Comparison of ENCODE assay signal across 22 cellular contexts in the genomic region with DNA sequence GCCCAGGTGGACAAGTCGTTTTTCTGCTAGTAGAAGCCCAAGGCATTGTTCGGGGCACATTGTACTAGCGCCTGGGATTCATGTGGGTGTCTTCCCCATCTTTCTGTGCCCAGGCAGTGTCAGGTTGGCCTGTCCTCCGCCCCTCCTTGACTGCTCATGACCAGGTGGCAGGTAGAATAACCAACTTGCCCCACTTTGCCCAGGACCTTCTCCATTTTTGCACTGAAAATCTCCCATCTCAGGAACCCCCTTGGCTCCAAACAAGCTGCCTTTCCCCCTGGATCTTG. TPM values are rescaled to one million over a fixed set of nuclear protein-coding genes. Genes with fewer than 3 reads are reported as not detected.
"Had no signal": no experiment of that assay in that cellular context is flagged by ENCODE, and none has a peak within 500 bp of the region (broad histone marks: within the 10 kb centered on the region; RNA-seq: fewer than 3 reads in every experiment).

No MANE protein-coding gene starts in this region.

- H3K27ac Mint-ChIP-seq: activated CD4-positive, alpha-beta T cell treated with anti-CD3 and anti-CD28 coated beads for 36 hours; activated CD4-positive, alpha-beta T cell treated with anti-CD3 and anti-CD28 coated beads, Interleukin-2, amount 10 ng/mL, durations not matched to agents 7 days and 5 days; activated CD8-positive, alpha-beta T cell treated with anti-CD3 and anti-CD28 coated beads, Interleukin-2, amount 10 ng/mL, durations not matched to agents 7 days and 5 days; activated naive CD4-positive, alpha-beta T cell treated with anti-CD3 and anti-CD28 coated beads, Interleukin-2, amount 10 ng/mL, durations not matched to agents 7 days and 5 days; activated naive CD8-positive, alpha-beta T cell treated with anti-CD3 and anti-CD28 coated beads for 36 hours; WTC11 had no signal

- H3K4me3 Mint-ChIP-seq: activated CD4-positive, alpha-beta T cell treated with anti-CD3 and anti-CD28 coated beads for 36 hours; activated CD4-positive, alpha-beta T cell treated with anti-CD3 and anti-CD28 coated beads, Interleukin-2, amount 10 ng/mL, durations not matched to agents 7 days and 5 days; activated CD8-positive, alpha-beta T cell treated with anti-CD3 and anti-CD28 coated beads, Interleukin-2, amount 10 ng/mL, durations not matched to agents 7 days and 5 days; activated naive CD4-positive, alpha-beta T cell treated with anti-CD3 and anti-CD28 coated beads, Interleukin-2, amount 10 ng/mL, durations not matched to agents 7 days and 5 days; activated naive CD8-positive, alpha-beta T cell treated with anti-CD3 and anti-CD28 coated beads for 36 hours; WTC11 had no signal

- H3K9me3 Mint-ChIP-seq: activated CD4-positive, alpha-beta T cell treated with anti-CD3 and anti-CD28 coated beads, Interleukin-2, amount 10 ng/mL, durations not matched to agents 7 days and 5 days; activated naive CD4-positive, alpha-beta T cell treated with anti-CD3 and anti-CD28 coated beads, Interleukin-2, amount 10 ng/mL, durations not matched to agents 7 days and 5 days; activated naive CD8-positive, alpha-beta T cell treated with anti-CD3 and anti-CD28 coated beads for 36 hours had no signal

- H3K27me3 ChIP-seq: cardiac muscle cell had no signal

- H3K36me3 ChIP-seq: cardiac muscle cell had no signal

- DNase-seq: activated CD4-positive, alpha-beta T cell treated with anti-CD3 and anti-CD28 coated beads for 36 hours; activated CD4-positive, alpha-beta T cell treated with anti-CD3 and anti-CD28 coated beads, Interleukin-2, amount 50 U/mL, for 48 hours; activated CD8-positive, alpha-beta memory T cell treated with anti-CD3 and anti-CD28 coated beads, Interleukin-2, amount 50 U/mL, for 4 hours; activated effector memory CD4-positive, alpha-beta T cell treated with Interleukin-2 at 50 U/mL for 16 hours; activated naive CD8-positive, alpha-beta T cell treated with anti-CD3 and anti-CD28 coated beads for 36 hours; amniotic stem cell; aorta; MM.1S; NCI-H1436 treated with DMSO at 0.1 percent for 48 hours; NCI-H2171; NCI-H510A; NK-92 treated with Interleukin-12 subunit alpha and Interleukin-12 subunit beta, amount 100 ng/mL, for 24 hours; Right ventricle myocardium superior; T1000 had no signal

- H3K27ac ChIP-seq: cardiac muscle cell had no signal

- H3K36me3 Mint-ChIP-seq: activated naive CD4-positive, alpha-beta T cell treated with anti-CD3 and anti-CD28 coated beads, Interleukin-2, amount 10 ng/mL, durations not matched to agents 7 days and 5 days; activated naive CD8-positive, alpha-beta T cell treated with anti-CD3 and anti-CD28 coated beads for 36 hours; WTC11 had no signal

- ATAC-seq: activated CD4-positive, alpha-beta T cell treated with anti-CD3 and anti-CD28 coated beads for 36 hours; activated CD4-positive, CD25-positive, alpha-beta regulatory T cell treated with anti-CD3 and anti-CD28 coated beads, Interleukin-2, amount 50 U/mL, for 24 hours had no signal

- H3K4me3 ChIP-seq: cardiac muscle cell had no signal

RNA-seq across cellular contexts. Expression of gene PLA2G4D, which starts 33.9 kb away (rescaled TPM):
- total RNA-seq: activated CD4-positive, alpha-beta T cell treated with anti-CD3 and anti-CD28 coated beads for 36 hours; activated CD4-positive, alpha-beta T cell treated with anti-CD3 and anti-CD28 coated beads, Interleukin-2, amount 10 ng/mL, durations not matched to agents 7 days and 5 days; activated CD8-positive, alpha-beta T cell treated with anti-CD3 and anti-CD28 coated beads, Interleukin-2, amount 10 ng/mL, durations not matched to agents 7 days and 5 days; activated naive CD8-positive, alpha-beta T cell treated with anti-CD3 and anti-CD28 coated beads for 36 hours; aorta; Right ventricle myocardium superior; T-helper 1 cell treated with Interleukin-12 subunit alpha and Interleukin-12 subunit beta and Interleukin-4 antibody, amounts not matched to agents 30 ng/mL and 1 ng/mL, for 36 hours; T-helper 2 cell treated with Interferon-gamma antibody and Interleukin-4, amounts not matched to agents 100 ng/mL and 5 ng/mL, for 36 hours had no signal

RNA-seq across cellular contexts. Expression of gene PLA2G4E, which starts 39.6 kb away (rescaled TPM):
- total RNA-seq: activated CD4-positive, alpha-beta T cell treated with anti-CD3 and anti-CD28 coated beads for 36 hours; activated CD4-positive, alpha-beta T cell treated with anti-CD3 and anti-CD28 coated beads, Interleukin-2, amount 10 ng/mL, durations not matched to agents 7 days and 5 days; activated CD8-positive, alpha-beta T cell treated with anti-CD3 and anti-CD28 coated beads, Interleukin-2, amount 10 ng/mL, durations not matched to agents 7 days and 5 days; activated naive CD8-positive, alpha-beta T cell treated with anti-CD3 and anti-CD28 coated beads for 36 hours; aorta; Right ventricle myocardium superior; T-helper 1 cell treated with Interleukin-12 subunit alpha and Interleukin-12 subunit beta and Interleukin-4 antibody, amounts not matched to agents 30 ng/mL and 1 ng/mL, for 36 hours; T-helper 2 cell treated with Interferon-gamma antibody and Interleukin-4, amounts not matched to agents 100 ng/mL and 5 ng/mL, for 36 hours; WTC11 had no signal
